7 cellular contexts compared by ENCODE assay signal in genomic region chr5:111656580-111656979, GRCh38.
"Had no signal": no experiment of that assay in that cellular context is flagged by ENCODE, and none has a peak within 500 bp of the region (broad histone marks: within the 10 kb centered on the region; RNA-seq: fewer than 3 reads in every experiment).

No MANE protein-coding gene starts in this region.

- H3K27ac Mint-ChIP-seq: HFFc6 had no signal

- DNase-seq: GM23248, GOT3, H7, HFFc6, IMR-90 had no signal

- H3K4me3 Mint-ChIP-seq: HFFc6 had no signal

- ATAC-seq: HCT116 had no signal

- H3K4me3 ChIP-seq: GM23248, HAP-1 had no signal
